Comparison of ENCODE assay signal across 18 cellular contexts in genomic region chr7:47719675-47720074, GRCh38.
"Had no signal": no experiment of that assay in that cellular context is flagged by ENCODE, and none has a peak within 500 bp of the region (broad histone marks: within the 10 kb centered on the region; RNA-seq: fewer than 3 reads in every experiment).

No MANE protein-coding gene starts in this region.

- H3K36me3 ChIP-seq: neural progenitor cell, stomach, suprapubic skin, transverse colon, WERI-Rb-1 had no signal

- H3K4me1 ChIP-seq: foreskin keratinocyte had no signal

- H3K4me3 ChIP-seq: neural progenitor cell, stomach, suprapubic skin, transverse colon had no signal

- H3K27ac ChIP-seq: epithelial cell of prostate, foreskin keratinocyte, neural progenitor cell, suprapubic skin, WERI-Rb-1 had no signal

- DNase-seq: activated CD4-positive, alpha-beta T cell treated with anti-CD3 and anti-CD28 coated beads, Interleukin-2, amount 10 ng/mL, durations not matched to agents 7 days and 5 days; activated CD4-positive, CD25-positive, alpha-beta regulatory T cell treated with anti-CD3 and anti-CD28 coated beads, Interleukin-2, amount 50 U/mL, for 72 hours; activated CD8-positive, alpha-beta memory T cell treated with anti-CD3 and anti-CD28 coated beads, Interleukin-2, amount 10 ng/mL, durations not matched to agents 7 days and 5 days; activated CD8-positive, alpha-beta T cell treated with anti-CD3 and anti-CD28 coated beads for 36 hours; activated effector memory CD4-positive, alpha-beta T cell treated with anti-CD3 and anti-CD28 coated beads, Interleukin-2, amount 50 U/mL, for 16 hours; activated naive CD4-positive, alpha-beta T cell treated with anti-CD3 and anti-CD28 coated beads, Interleukin-2, amount 10 ng/mL, durations not matched to agents 7 days and 5 days; activated T-cell treated with anti-CD3 and anti-CD28 coated beads for 4 hours; foreskin keratinocyte; mammary epithelial cell; stimulated activated CD4-positive, alpha-beta T cell treated with anti-CD3 and anti-CD28 coated beads, Interleukin-15, amount 100 ng/mL, for 24 hours; WERI-Rb-1 had no signal

- ATAC-seq: activated CD8-positive, alpha-beta memory T cell treated with anti-CD3 and anti-CD28 coated beads, Interleukin-2, amount 10 ng/mL, durations not matched to agents 7 days and 5 days; activated CD8-positive, alpha-beta T cell treated with anti-CD3 and anti-CD28 coated beads for 36 hours; foreskin keratinocyte; left lobe of liver; stimulated activated memory B cell treated with anti-CD40 and anti-IgM and Interleukin-4, amounts not matched to agents 10 μg/mL and 1 μg/mL and 100 μg/mL, for 72 hours had no signal

- H3K9me3 ChIP-seq: stomach, suprapubic skin, transverse colon had no signal

- H3K27me3 ChIP-seq: foreskin keratinocyte, neural progenitor cell, stomach, suprapubic skin, transverse colon had no signal
